15 cellular contexts compared by ENCODE assay signal in genomic region chr3:111811811-111812210, GRCh38.
"Had no signal": no experiment of that assay in that cellular context is flagged by ENCODE, and none has a peak within 500 bp of the region (broad histone marks: within the 10 kb centered on the region; RNA-seq: fewer than 3 reads in every experiment).

No MANE protein-coding gene starts in this region.

- ATAC-seq: activated CD4-positive, alpha-beta T cell treated with anti-CD3 and anti-CD28 coated beads for 36 hours; activated naive CD4-positive, alpha-beta T cell treated with anti-CD3 and anti-CD28 coated beads, Interleukin-2, amount 50 U/mL, for 72 hours; stimulated activated effector memory CD8-positive, alpha-beta T cell treated with anti-CD3 and anti-CD28 coated beads, Interleukin-12 subunit alpha, Interleukin-12 subunit beta, amount 100 ng/mL, for 72 hours; T-helper 17 cell had no signal

- H3K27me3 Mint-ChIP-seq: activated CD4-positive, alpha-beta memory T cell treated with anti-CD3 and anti-CD28 coated beads for 36 hours; brain had no signal

- H3K9me3 ChIP-seq: thoracic aorta had no signal

- H3K27ac ChIP-seq: neural progenitor cell, parathyroid adenoma, thoracic aorta had no signal

- H3K4me1 ChIP-seq: neural progenitor cell, parathyroid adenoma had no signal

- H3K27ac Mint-ChIP-seq: activated CD4-positive, alpha-beta memory T cell treated with anti-CD3 and anti-CD28 coated beads for 36 hours; activated CD4-positive, alpha-beta T cell treated with anti-CD3 and anti-CD28 coated beads for 36 hours; activated naive CD4-positive, alpha-beta T cell treated with anti-CD3 and anti-CD28 coated beads, Interleukin-2, amount 50 U/mL, for 72 hours; neural progenitor cell; stimulated activated effector memory CD8-positive, alpha-beta T cell treated with anti-CD3 and anti-CD28 coated beads, Interleukin-12 subunit alpha, Interleukin-12 subunit beta, amount 100 ng/mL, for 72 hours; T-helper 17 cell had no signal

- H3K9me3 Mint-ChIP-seq: stimulated activated effector memory CD8-positive, alpha-beta T cell treated with anti-CD3 and anti-CD28 coated beads, Interleukin-12 subunit alpha, Interleukin-12 subunit beta, amount 100 ng/mL, for 72 hours had no signal

- H3K4me2 ChIP-seq: neural progenitor cell had no signal

- H3K9ac ChIP-seq: neural progenitor cell, parathyroid adenoma had no signal

- H3K27me3 ChIP-seq: neural progenitor cell had no signal

- H3K79me2 ChIP-seq: parathyroid adenoma had no signal

- H2AFZ ChIP-seq: neural progenitor cell, parathyroid adenoma had no signal

- H3K4me1 Mint-ChIP-seq: activated CD4-positive, alpha-beta T cell treated with anti-CD3 and anti-CD28 coated beads for 36 hours; neural progenitor cell; stimulated activated effector memory CD8-positive, alpha-beta T cell treated with anti-CD3 and anti-CD28 coated beads, Interleukin-12 subunit alpha, Interleukin-12 subunit beta, amount 100 ng/mL, for 72 hours; T-helper 17 cell had no signal

- H3K36me3 ChIP-seq: neural progenitor cell, thoracic aorta had no signal

- H3K4me3 Mint-ChIP-seq: activated CD4-positive, alpha-beta memory T cell treated with anti-CD3 and anti-CD28 coated beads for 36 hours; activated CD4-positive, alpha-beta T cell treated with anti-CD3 and anti-CD28 coated beads for 36 hours; brain; neural progenitor cell; stimulated activated effector memory CD8-positive, alpha-beta T cell treated with anti-CD3 and anti-CD28 coated beads, Interleukin-12 subunit alpha, Interleukin-12 subunit beta, amount 100 ng/mL, for 72 hours; T-helper 17 cell had no signal

- DNase-seq: activated CD4-positive, alpha-beta memory T cell treated with anti-CD3 and anti-CD28 coated beads for 36 hours; activated CD4-positive, alpha-beta T cell treated with anti-CD3 and anti-CD28 coated beads for 36 hours; activated effector memory CD4-positive, alpha-beta T cell treated with anti-CD3 and anti-CD28 coated beads, Interleukin-2, amount 50 U/mL, for 16 hours; activated T-cell treated with anti-CD3 and anti-CD28 coated beads, Interleukin-2, amount 50 U/mL, for 48 hours; amygdala; effector memory CD4-positive, alpha-beta T cell; foreskin fibroblast; glutamatergic neuron; T-helper 17 cell had no signal

- H3K4me3 ChIP-seq: neural progenitor cell, thoracic aorta had no signal

- H3K36me3 Mint-ChIP-seq: activated CD4-positive, alpha-beta memory T cell treated with anti-CD3 and anti-CD28 coated beads for 36 hours; neural progenitor cell; stimulated activated effector memory CD8-positive, alpha-beta T cell treated with anti-CD3 and anti-CD28 coated beads, Interleukin-12 subunit alpha, Interleukin-12 subunit beta, amount 100 ng/mL, for 72 hours had no signal
